ENCODE assay signal across 7 cellular contexts in genomic region chr18:48942086-48942485, GRCh38. TPM values are rescaled to one million over a fixed set of nuclear protein-coding genes. Genes with fewer than 3 reads are reported as not detected.
DNase-seq lines count a peak whose midpoint lies in the region; ATAC-seq and TF ChIP-seq lines count a peak whose summit lies in the region.

No MANE protein-coding gene starts in this region.

- H3K4me3 Mint-ChIP-seq in activated T-helper 2 cell treated with anti-CD3 and anti-CD28 coated beads, Interferon-gamma antibody, Interleukin-2, Interleukin-4, amounts not matched to agents 10 μg/mL and 5 μg/mL and 100 μg/mL, durations not matched to agents 14 hours and 24 hours and 36 hours (ENCODE audit: low read depth): peak overlapping the region; percentile 74
- H3K4me3 Mint-ChIP-seq in stimulated activated naive CD8-positive, alpha-beta T cell treated with anti-CD3 and anti-CD28 coated beads, Interleukin-15, amount 100 ng/mL, for 72 hours: peak overlapping the region; percentile 62 to 94

- no peak overlapping the region for H3K27ac Mint-ChIP-seq in activated T-helper 2 cell treated with anti-CD3 and anti-CD28 coated beads, Interferon-gamma antibody, Interleukin-2, Interleukin-4, amounts not matched to agents 10 μg/mL and 5 μg/mL and 100 μg/mL, durations not matched to agents 14 hours and 24 hours and 36 hours
- H3K27ac Mint-ChIP-seq in stimulated activated naive CD8-positive, alpha-beta T cell treated with anti-CD3 and anti-CD28 coated beads, Interleukin-15, amount 100 ng/mL, for 72 hours: peak overlapping the region in 1 of 2 donors; percentile 24

- peak overlapping the region; percentile 42 for H3K4me3 ChIP-seq in kidney epithelial cell (ENCODE audit: low read depth, low read length)

- DNase-seq in HT-29 (ENCODE audit: low spot score): peak; percentile 9
- DNase-seq in activated T-helper 2 cell treated with anti-CD3 and anti-CD28 coated beads, Interferon-gamma antibody, Interleukin-2, Interleukin-4, amounts not matched to agents 10 μg/mL and 5 μg/mL and 100 μg/mL, durations not matched to agents 14 hours and 24 hours and 36 hours (ENCODE audit: low spot score): no peak
- DNase-seq in kidney epithelial cell (ENCODE audit: low read depth): no peak
- no peak for DNase-seq in stimulated activated naive CD8-positive, alpha-beta T cell treated with anti-CD3 and anti-CD28 coated beads, Interleukin-15, amount 100 ng/mL, for 72 hours
- no peak for DNase-seq in DMS 273 treated with DMSO at 0.1 percent for 48 hours (lab: John Stamatoyannopoulos, UW)
- no peak for DNase-seq in DMS53 (lab: John Stamatoyannopoulos, UW)

- no peaks in the 10 kb centered on the region for H3K27me3 Mint-ChIP-seq in activated T-helper 2 cell treated with anti-CD3 and anti-CD28 coated beads, Interferon-gamma antibody, Interleukin-2, Interleukin-4, amounts not matched to agents 10 μg/mL and 5 μg/mL and 100 μg/mL, durations not matched to agents 14 hours and 24 hours and 36 hours (ENCODE audit: low read depth)
- H3K27me3 Mint-ChIP-seq in stimulated activated naive CD8-positive, alpha-beta T cell treated with anti-CD3 and anti-CD28 coated beads, Interleukin-15, amount 100 ng/mL, for 72 hours: no peaks in the 10 kb centered on the region

- H3K9me3 Mint-ChIP-seq in activated T-helper 2 cell treated with anti-CD3 and anti-CD28 coated beads, Interferon-gamma antibody, Interleukin-2, Interleukin-4, amounts not matched to agents 10 μg/mL and 5 μg/mL and 100 μg/mL, durations not matched to agents 14 hours and 24 hours and 36 hours: no peaks in the 10 kb centered on the region
- H3K9me3 Mint-ChIP-seq in stimulated activated naive CD8-positive, alpha-beta T cell treated with anti-CD3 and anti-CD28 coated beads, Interleukin-15, amount 100 ng/mL, for 72 hours: no peaks in the 10 kb centered on the region

- no peaks in the 10 kb centered on the region for H3K27me3 ChIP-seq in kidney epithelial cell (ENCODE audit: control insufficient read depth, insufficient read depth, low read length)

- H3K36me3 Mint-ChIP-seq in activated T-helper 2 cell treated with anti-CD3 and anti-CD28 coated beads, Interferon-gamma antibody, Interleukin-2, Interleukin-4, amounts not matched to agents 10 μg/mL and 5 μg/mL and 100 μg/mL, durations not matched to agents 14 hours and 24 hours and 36 hours (ENCODE audit: low read depth): peaks cover 90% of the 10 kb centered on the region

- no peak for TF ChIP-seq CTCF in kidney epithelial cell (IDR thresholded peaks at IDR 0.05; ENCODE audit: insufficient read depth, low read length, poor library complexity, severe bottlenecking)

- peaks cover 89% of the 10 kb centered on the region for H3K4me1 Mint-ChIP-seq in activated T-helper 2 cell treated with anti-CD3 and anti-CD28 coated beads, Interferon-gamma antibody, Interleukin-2, Interleukin-4, amounts not matched to agents 10 μg/mL and 5 μg/mL and 100 μg/mL, durations not matched to agents 14 hours and 24 hours and 36 hours (ENCODE audit: low read depth)
- peaks cover 97% of the 10 kb centered on the region for H3K4me1 Mint-ChIP-seq in stimulated activated naive CD8-positive, alpha-beta T cell treated with anti-CD3 and anti-CD28 coated beads, Interleukin-15, amount 100 ng/mL, for 72 hours

- H3K36me3 ChIP-seq in kidney epithelial cell (ENCODE audit: control insufficient read depth, insufficient read depth, low read length): peaks cover 8% of the 10 kb centered on the region

- intact Hi-C loops in activated T-helper 2 cell treated with anti-CD3 and anti-CD28 coated beads, Interferon-gamma antibody, Interleukin-2, Interleukin-4, amounts not matched to agents 10 μg/mL and 5 μg/mL and 100 μg/mL, durations not matched to agents 14 hours and 24 hours and 36 hours (cut with micrococcal nuclease): loop anchor here (10.0 kb wide), 3 partner anchors 107 to 1343 kb away; partner anchors contain the start of genes CXXC1, MBD1 and SMAD2

- no peak for ATAC-seq in stimulated activated naive CD8-positive, alpha-beta T cell treated with anti-CD3 and anti-CD28 coated beads, Interleukin-15, amount 100 ng/mL, for 72 hours
- no peak for ATAC-seq in GM18907 (IDR thresholded peaks at IDR 0.05; ENCODE audit: unreplicated experiment)

RNA-seq across cellular contexts. Expression of gene SMAD7, which starts 8.7 kb away (rescaled TPM):
- 70.8 and 72.3 TPM in 2 replicates for total RNA-seq in HT-29 (2014; rRNA removed; shearing (Covaris generic))
- total RNA-seq in activated T-helper 2 cell treated with anti-CD3 and anti-CD28 coated beads, Interferon-gamma antibody, Interleukin-2, Interleukin-4, amounts not matched to agents 10 μg/mL and 5 μg/mL and 100 μg/mL, durations not matched to agents 14 hours and 24 hours and 36 hours: 21.1 and 22.4 TPM in 2 replicates
- 54.3 and 68.1 TPM in 2 replicates for total RNA-seq in kidney epithelial cell
